ENCODE assay signal across 13 cellular contexts in the genomic region with DNA sequence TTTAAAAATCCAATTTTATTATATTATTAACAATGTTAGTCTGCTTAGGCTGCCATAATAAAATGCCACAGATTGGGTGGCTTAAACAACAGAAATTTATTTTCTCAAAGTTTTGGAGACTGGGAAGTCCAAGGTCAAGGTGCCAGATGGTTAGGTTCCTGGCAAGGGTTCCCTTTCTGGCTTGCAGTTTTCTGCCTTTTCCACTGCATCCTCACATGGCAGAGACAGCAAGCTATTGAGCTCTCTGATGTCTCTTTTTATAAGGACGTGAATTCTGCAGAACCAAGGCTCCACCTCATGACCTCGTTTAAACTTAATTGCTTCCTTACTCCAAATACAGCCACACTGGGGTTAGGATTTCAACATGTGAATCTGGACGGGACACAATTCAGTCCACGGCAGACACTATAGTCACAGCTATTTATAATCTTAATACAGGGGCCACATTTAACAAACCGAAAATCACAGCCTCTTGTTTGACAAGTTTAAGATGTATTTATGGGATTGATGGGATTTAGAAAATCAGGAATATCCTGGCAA.
"Had no signal": no experiment of that assay in that cellular context is flagged by ENCODE, and none has a peak within 500 bp of the region (broad histone marks: within the 10 kb centered on the region; RNA-seq: fewer than 3 reads in every experiment).

No MANE protein-coding gene starts in this region.

- H3K27me3 ChIP-seq: gastrocnemius medialis had no signal

- H3K27ac ChIP-seq: adrenal gland, coronary artery, gastrocnemius medialis, heart right ventricle, thoracic aorta had no signal

- ATAC-seq: left lobe of liver had no signal

- DNase-seq: activated CD4-positive, alpha-beta T cell treated with anti-CD3 and anti-CD28 coated beads, Interleukin-2, amount 50 U/mL, for 1 hour; activated CD4-positive, CD25-positive, alpha-beta regulatory T cell; activated naive CD4-positive, alpha-beta T cell treated with anti-CD3 and anti-CD28 coated beads, Interleukin-2, amount 10 ng/mL, durations not matched to agents 7 days and 5 days; adrenal gland; effector CD4-positive, alpha-beta T cell; gastrocnemius medialis; heart right ventricle; nephron progenitor cell; stimulated activated CD4-positive, alpha-beta T cell treated with anti-CD3 and anti-CD28 coated beads, Interleukin-15, amount 100 ng/mL, for 24 hours; stimulated activated CD4-positive, alpha-beta T cell treated with anti-CD3 and anti-CD28 coated beads, Interleukin-4, amount 100 ng/mL, for 24 hours had no signal

- H3K4me3 ChIP-seq: adrenal gland, coronary artery, gastrocnemius medialis, heart right ventricle, thoracic aorta had no signal

- H3K9me3 ChIP-seq: adrenal gland, gastrocnemius medialis, thoracic aorta had no signal

- H3K4me1 ChIP-seq: adrenal gland, heart right ventricle had no signal

- H3K36me3 ChIP-seq: adrenal gland, gastrocnemius medialis, heart right ventricle, thoracic aorta had no signal
